ENCODE assay signal across 8 cellular contexts in genomic region chr1:162498442-162498785, GRCh38. TPM values are rescaled to one million over a fixed set of nuclear protein-coding genes. Genes with fewer than 3 reads are reported as not detected.
A peak's percentile ranks its signal among the peaks of the same experiment; 100 is the strongest.
DNase-seq lines count a peak whose midpoint lies in the region; ATAC-seq and TF ChIP-seq lines count a peak whose summit lies in the region.

No MANE protein-coding gene starts in this region.

- H3K9me3 ChIP-seq in PC-3 (ENCODE audit: low read length) = no peaks in the 10 kb centered on the region
- peaks cover 5% of the 10 kb centered on the region for H3K9me3 ChIP-seq in neural progenitor cell (ENCODE audit: low read depth)

- H3F3A ChIP-seq in PC-3 (ENCODE audit: low read length, unreplicated experiment) (peaks cover 10% of the 10 kb centered on the region), neural progenitor cell (ENCODE audit: low read depth) (no peaks in the 10 kb centered on the region)

- CTCF ChIA-PET in PC-3 (lab: Charles Lee) = interaction anchor here (0.6 kb wide), 1 partner anchor 40 kb away, joined by 3 read pairs; no protein-coding TSS in a partner anchor

- no peaks in the 10 kb centered on the region for H3K9me2 ChIP-seq in PC-3 (replicated peaks; ENCODE audit: low read length)

- DNase-seq in NCI-H748 (lab: John Stamatoyannopoulos, UW; ENCODE audit: unreplicated experiment) (peak; percentile 39), NCI-H748 treated with DMSO at 0.1 percent for 48 hours (lab: John Stamatoyannopoulos, UW) (no peak), PC-3 (peak; percentile 16), neural progenitor cell (ENCODE audit: low spot score) (no peak), HPDE6-E6E7 (ENCODE audit: extremely low spot score) (no peak), DMS53 (lab: John Stamatoyannopoulos, UW) (no peak)
- DNase-seq in effector memory CD8-positive, alpha-beta T cell = no peak

- H3K27me3 ChIP-seq in PC-3 (ENCODE audit: low read length) (no peaks in the 10 kb centered on the region), neural progenitor cell (no peaks in the 10 kb centered on the region)

- H3K36me3 ChIP-seq in PC-3 (ENCODE audit: low read depth, low read length) (peaks cover 15% of the 10 kb centered on the region; the same call in 1 of the 2 replicates), neural progenitor cell (peaks cover 10% of the 10 kb centered on the region)

- H3K27me3 Mint-ChIP-seq in effector memory CD8-positive, alpha-beta T cell = no peaks in the 10 kb centered on the region
- H3K27me3 Mint-ChIP-seq in neural progenitor cell (ENCODE audit: insufficient read depth, low read depth) = no peaks in the 10 kb centered on the region

- H3K9ac ChIP-seq in PC-3 (ENCODE audit: low read length) (peak overlapping the region; percentile 92), neural progenitor cell (peak overlapping the region; percentile 86)

- peaks cover 8% of the 10 kb centered on the region; the same call in 1 of the 2 replicates for H4K20me1 ChIP-seq in PC-3 (ENCODE audit: low read length)
- peaks cover 27% of the 10 kb centered on the region for H4K20me1 ChIP-seq in neural progenitor cell (ENCODE audit: low read depth)

- POLR2A ChIA-PET in PC-3 (lab: Charles Lee; ENCODE audit: unreplicated experiment) = interaction anchor here (0.6 to 0.9 kb wide), 2 partner anchors 43 to 319 kb away, joined by 3 to 4 read pairs; no protein-coding TSS in a partner anchor

- H3K4me3 ChIP-seq in PC-3 (ENCODE audit: low read length) (peak overlapping the region; percentile 77), neural progenitor cell (peak overlapping the region; percentile 85)

- TF ChIP-seq CTCF in PC-3 (conservative IDR thresholded peaks at IDR 0.05; ENCODE audit: low read depth, low read length) (no peak), neural progenitor cell (IDR thresholded peaks at IDR 0.05) (no peak)

- H2AFZ ChIP-seq in PC-3 (ENCODE audit: low read length) (peak overlapping the region; percentile 100), neural progenitor cell (replicated peaks) (no peak overlapping the region)

- H3K4me1 ChIP-seq in PC-3 (ENCODE audit: insufficient read depth, low read length) (peaks cover 42% of the 10 kb centered on the region), neural progenitor cell (peaks cover 8% of the 10 kb centered on the region)

- intact Hi-C loops in PC-3 (cut with micrococcal nuclease) = loop anchor here (5.0 kb wide), 2 partner anchors 199 to 441 kb away; no protein-coding TSS in a partner anchor

- H3K9me3 Mint-ChIP-seq in effector memory CD8-positive, alpha-beta T cell = no peaks in the 10 kb centered on the region
- peaks cover 10% of the 10 kb centered on the region for H3K9me3 Mint-ChIP-seq in neural progenitor cell

- H3K27ac ChIP-seq in PC-3 (ENCODE audit: low read length) (no peak overlapping the region), neural progenitor cell (no peak overlapping the region)

- peaks cover 29% of the 10 kb centered on the region for H3K36me3 Mint-ChIP-seq in effector memory CD8-positive, alpha-beta T cell (ENCODE audit: insufficient read depth)
- H3K36me3 Mint-ChIP-seq in neural progenitor cell = peaks cover 10% of the 10 kb centered on the region

- ATAC-seq in HG02763 (IDR thresholded peaks at IDR 0.05; ENCODE audit: unreplicated experiment) = peak; percentile 5
- peak; percentile 1; the same call in 1 of the 2 replicates for ATAC-seq in PC-3
- ATAC-seq in effector memory CD8-positive, alpha-beta T cell (replicated peaks) = peak; percentile 23

- H3K4me1 Mint-ChIP-seq in effector memory CD8-positive, alpha-beta T cell (ENCODE audit: low read depth in 2 of 2) = peaks cover 13 to 30% of the 10 kb centered on the region in 2 donors
- peaks cover 13% of the 10 kb centered on the region for H3K4me1 Mint-ChIP-seq in neural progenitor cell

- H3K27ac Mint-ChIP-seq in effector memory CD8-positive, alpha-beta T cell = peak overlapping the region; percentile 92
- H3K27ac Mint-ChIP-seq in neural progenitor cell = peak overlapping the region; percentile 26

- H3K4me3 Mint-ChIP-seq in effector memory CD8-positive, alpha-beta T cell = peak overlapping the region; percentile 88 to 90
- peak overlapping the region; percentile 91 for H3K4me3 Mint-ChIP-seq in neural progenitor cell

- H3K4me2 ChIP-seq in PC-3 (ENCODE audit: low read length) (peak overlapping the region; percentile 87), neural progenitor cell (peak overlapping the region; percentile 99)

- TSS peak; percentile 48 for BruUV-seq in PC-3 (replicated peaks; lab: Mats Ljungman, UMichigan)

- H3K79me2 ChIP-seq in PC-3 (ENCODE audit: low read length) (peaks cover 49% of the 10 kb centered on the region), neural progenitor cell (ENCODE audit: low read depth) (peaks cover 53% of the 10 kb centered on the region)

RNA-seq across cellular contexts. Expression of gene UHMK1, which starts 0.8 kb away (rescaled TPM):
- total RNA-seq in PC-3 (2014; rRNA removed) (69.4 and 70.4 TPM in 2 replicates), neural progenitor cell (ENCODE audit: low replicate concordance) (33.8 and 48.8 TPM in 2 replicates)

Comparison
In these comparisons a context has a peak if more than half of its experiments do, and no peak if none do; other contexts are left out.
1. DNase-seq: peak in NCI-H748 (single experiment) and PC-3 (single experiment); none in NCI-H748 treated with DMSO at 0.1 percent for 48 hours (single experiment), effector memory CD8-positive, alpha-beta T cell (0 of 3), neural progenitor cell (single experiment), HPDE6-E6E7 (single experiment) and DMS53 (single experiment).
2. Peak in every context shown above with its lines, with median percentiles within 50 percentile points of each other: ATAC-seq.